40 cellular contexts compared by ENCODE assay signal in the genomic region with DNA sequence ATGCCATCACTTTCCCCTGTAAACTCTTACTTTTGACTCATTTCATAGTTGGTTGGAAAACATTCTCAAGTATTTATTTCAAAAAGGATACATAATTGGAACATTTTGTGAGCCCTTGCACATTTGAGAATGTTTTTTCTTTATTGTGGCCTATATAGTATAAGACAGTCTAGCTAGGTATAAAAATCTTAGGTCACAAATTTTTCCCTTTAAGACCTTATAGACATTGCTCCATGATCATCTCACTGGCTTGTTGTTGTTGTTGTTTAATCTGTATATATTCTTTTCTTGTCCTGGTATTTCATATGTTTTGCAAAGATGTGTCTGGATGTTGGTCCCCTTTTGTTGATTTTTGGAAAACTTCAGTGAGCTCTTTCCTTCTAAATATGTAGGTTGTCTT.
"Had no signal": no experiment of that assay in that cellular context is flagged by ENCODE, and none has a peak within 500 bp of the region (broad histone marks: within the 10 kb centered on the region; RNA-seq: fewer than 3 reads in every experiment).

No MANE protein-coding gene starts in this region.

- FAIRE-seq: astrocyte, bronchial epithelial cell had no signal

- H3K4me3 Mint-ChIP-seq: activated naive CD4-positive, alpha-beta T cell treated with anti-CD3 and anti-CD28 coated beads for 36 hours; activated naive CD4-positive, alpha-beta T cell treated with anti-CD3 and anti-CD28 coated beads, Interleukin-2, amount 10 ng/mL, durations not matched to agents 7 days and 5 days; activated naive CD4-positive, alpha-beta T cell treated with anti-CD3 and anti-CD28 coated beads, Interleukin-2, amount 50 U/mL, for 24 hours; activated naive CD8-positive, alpha-beta T cell; activated naive CD8-positive, alpha-beta T cell treated with anti-CD3 and anti-CD28 coated beads for 36 hours; activated naive CD8-positive, alpha-beta T cell treated with anti-CD3 and anti-CD28 coated beads, Interleukin-2, amount 10 ng/mL, durations not matched to agents 7 days and 5 days; activated naive CD8-positive, alpha-beta T cell treated with anti-CD3 and anti-CD28 coated beads, Interleukin-2, amount 50 U/mL, for 24 hours; activated T-cell treated with anti-CD3 and anti-CD28 coated beads, Interleukin-2, amount 50 U/mL, for 24 hours; activated T-cell treated with anti-CD3 and anti-CD28 coated beads, Interleukin-2, amount 50 U/mL, for 4 hours; activated T-cell treated with anti-CD3 and anti-CD28 coated beads, Interleukin-2, amount 50 U/mL, for 72 hours; activated T-helper 1 cell treated with anti-CD3 and anti-CD28 coated beads, Interleukin-12 subunit alpha, Interleukin-12 subunit beta, Interleukin-2, Interleukin-4 antibody, amounts not matched to agents 30 ng/mL and 10 ng/mL and 1 ng/mL, durations not matched to agents 14 hours and 24 hours and 36 hours; activated T-helper 17 cell treated with anti-CD3 and anti-CD28 coated beads, Interleukin-2, amount 50 U/mL, for 72 hours; brain; central memory CD8-positive, alpha-beta T cell had no signal

- DNase-seq: activated effector memory CD4-positive, alpha-beta T cell treated with anti-CD3 and anti-CD28 coated beads, Interleukin-2, amount 50 U/mL, for 16 hours; activated effector memory CD4-positive, alpha-beta T cell treated with Interleukin-2 at 50 U/mL for 16 hours; activated gamma-delta T cell; activated gamma-delta T cell treated with Interleukin-2 at 50 U/mL for 16 hours; activated naive CD4-positive, alpha-beta T cell; activated naive CD4-positive, alpha-beta T cell treated with anti-CD3 and anti-CD28 coated beads for 36 hours; activated naive CD4-positive, alpha-beta T cell treated with anti-CD3 and anti-CD28 coated beads, Interleukin-2, amount 10 ng/mL, durations not matched to agents 7 days and 5 days; activated naive CD4-positive, alpha-beta T cell treated with anti-CD3 and anti-CD28 coated beads, Interleukin-2, amount 50 U/mL, for 16 hours; activated naive CD4-positive, alpha-beta T cell treated with Interleukin-2 at 50 U/mL for 16 hours; activated naive CD8-positive, alpha-beta T cell treated with anti-CD3 and anti-CD28 coated beads for 36 hours; activated naive CD8-positive, alpha-beta T cell treated with anti-CD3 and anti-CD28 coated beads, Interleukin-2, amount 10 ng/mL, durations not matched to agents 7 days and 5 days; activated naive CD8-positive, alpha-beta T cell treated with anti-CD3 and anti-CD28 coated beads, Interleukin-2, amount 50 U/mL, for 24 hours; activated T-cell treated with anti-CD3 and anti-CD28 coated beads, Interleukin-2, amount 50 U/mL, for 1 hour; activated T-cell treated with anti-CD3 and anti-CD28 coated beads, Interleukin-2, amount 50 U/mL, for 24 hours; activated T-cell treated with anti-CD3 and anti-CD28 coated beads, Interleukin-2, amount 50 U/mL, for 4 hours; activated T-cell treated with anti-CD3 and anti-CD28 coated beads, Interleukin-2, amount 50 U/mL, for 48 hours; activated T-cell treated with anti-CD3 and anti-CD28 coated beads, Interleukin-2, amount 50 U/mL, for 72 hours; adrenal gland; amniotic stem cell; amygdala; anterior cingulate cortex; aorta; body of pancreas; brain microvascular endothelial cell; caudate nucleus; central memory CD4-positive, alpha-beta T cell; cerebellar nuclear complex had no signal

- H3K27me3 ChIP-seq: adrenal gland, ascending aorta, body of pancreas, brain microvascular endothelial cell, breast epithelium had no signal

- H3K4me1 ChIP-seq: adrenal gland, breast epithelium had no signal

- H3K9me3 ChIP-seq: body of pancreas had no signal

- H3K4me3 ChIP-seq: adrenal gland, ascending aorta, body of pancreas, breast epithelium, cardiac muscle cell had no signal

- H3K27me3 Mint-ChIP-seq: activated naive CD4-positive, alpha-beta T cell treated with anti-CD3 and anti-CD28 coated beads, Interleukin-2, amount 50 U/mL, for 24 hours; activated naive CD8-positive, alpha-beta T cell treated with anti-CD3 and anti-CD28 coated beads for 36 hours; activated naive CD8-positive, alpha-beta T cell treated with anti-CD3 and anti-CD28 coated beads, Interleukin-2, amount 50 U/mL, for 24 hours; activated T-helper 17 cell treated with anti-CD3 and anti-CD28 coated beads, Interleukin-2, amount 50 U/mL, for 72 hours had no signal

- H3K4me1 Mint-ChIP-seq: activated naive CD4-positive, alpha-beta T cell treated with anti-CD3 and anti-CD28 coated beads, Interleukin-2, amount 10 ng/mL, durations not matched to agents 7 days and 5 days; activated naive CD4-positive, alpha-beta T cell treated with anti-CD3 and anti-CD28 coated beads, Interleukin-2, amount 50 U/mL, for 24 hours; activated naive CD8-positive, alpha-beta T cell treated with anti-CD3 and anti-CD28 coated beads for 36 hours; activated naive CD8-positive, alpha-beta T cell treated with anti-CD3 and anti-CD28 coated beads, Interleukin-2, amount 10 ng/mL, durations not matched to agents 7 days and 5 days; activated naive CD8-positive, alpha-beta T cell treated with anti-CD3 and anti-CD28 coated beads, Interleukin-2, amount 50 U/mL, for 24 hours; activated T-helper 17 cell treated with anti-CD3 and anti-CD28 coated beads, Interleukin-2, amount 50 U/mL, for 72 hours; central memory CD8-positive, alpha-beta T cell had no signal

- H3K27ac Mint-ChIP-seq: activated naive CD4-positive, alpha-beta T cell treated with anti-CD3 and anti-CD28 coated beads for 36 hours; activated naive CD4-positive, alpha-beta T cell treated with anti-CD3 and anti-CD28 coated beads, Interleukin-2, amount 10 ng/mL, durations not matched to agents 7 days and 5 days; activated naive CD4-positive, alpha-beta T cell treated with anti-CD3 and anti-CD28 coated beads, Interleukin-2, amount 50 U/mL, for 24 hours; activated naive CD4-positive, alpha-beta T cell treated with anti-CD3 and anti-CD28 coated beads, Interleukin-2, amount 50 U/mL, for 72 hours; activated naive CD8-positive, alpha-beta T cell; activated naive CD8-positive, alpha-beta T cell treated with anti-CD3 and anti-CD28 coated beads for 36 hours; activated naive CD8-positive, alpha-beta T cell treated with anti-CD3 and anti-CD28 coated beads, Interleukin-2, amount 10 ng/mL, durations not matched to agents 7 days and 5 days; activated naive CD8-positive, alpha-beta T cell treated with anti-CD3 and anti-CD28 coated beads, Interleukin-2, amount 50 U/mL, for 24 hours; activated T-cell treated with anti-CD3 and anti-CD28 coated beads, Interleukin-2, amount 50 U/mL, for 24 hours; activated T-cell treated with anti-CD3 and anti-CD28 coated beads, Interleukin-2, amount 50 U/mL, for 72 hours; activated T-helper 1 cell treated with anti-CD3 and anti-CD28 coated beads, Interleukin-12 subunit alpha, Interleukin-12 subunit beta, Interleukin-2, Interleukin-4 antibody, amounts not matched to agents 30 ng/mL and 10 ng/mL and 1 ng/mL, durations not matched to agents 14 hours and 24 hours and 36 hours; activated T-helper 17 cell treated with anti-CD3 and anti-CD28 coated beads, Interleukin-2, amount 50 U/mL, for 72 hours; activated T-helper 2 cell treated with anti-CD3 and anti-CD28 coated beads, Interferon-gamma antibody, Interleukin-2, Interleukin-4, amounts not matched to agents 10 μg/mL and 5 μg/mL and 100 μg/mL, durations not matched to agents 14 hours and 24 hours and 36 hours; brain had no signal

- H3K27ac ChIP-seq: adrenal gland, ascending aorta, body of pancreas, brain microvascular endothelial cell, breast epithelium, cardiac muscle cell had no signal

- H3K36me3 ChIP-seq: adrenal gland, ascending aorta, brain microvascular endothelial cell, breast epithelium, cardiac muscle cell had no signal

- ATAC-seq: activated naive CD4-positive, alpha-beta T cell treated with anti-CD3 and anti-CD28 coated beads, Interleukin-2, amount 50 U/mL, for 72 hours; activated naive CD8-positive, alpha-beta T cell treated with anti-CD3 and anti-CD28 coated beads, Interleukin-2, amount 50 U/mL, for 24 hours; activated T-cell treated with anti-CD3 and anti-CD28 coated beads, Interleukin-2, amount 50 U/mL, for 4 hours; activated T-cell treated with anti-CD3 and anti-CD28 coated beads, Interleukin-2, amount 50 U/mL, for 72 hours; activated T-helper 17 cell treated with anti-CD3 and anti-CD28 coated beads, Interleukin-2, amount 50 U/mL, for 72 hours; body of pancreas had no signal
